ENCODE assay signal across 18 cellular contexts in the genomic region with DNA sequence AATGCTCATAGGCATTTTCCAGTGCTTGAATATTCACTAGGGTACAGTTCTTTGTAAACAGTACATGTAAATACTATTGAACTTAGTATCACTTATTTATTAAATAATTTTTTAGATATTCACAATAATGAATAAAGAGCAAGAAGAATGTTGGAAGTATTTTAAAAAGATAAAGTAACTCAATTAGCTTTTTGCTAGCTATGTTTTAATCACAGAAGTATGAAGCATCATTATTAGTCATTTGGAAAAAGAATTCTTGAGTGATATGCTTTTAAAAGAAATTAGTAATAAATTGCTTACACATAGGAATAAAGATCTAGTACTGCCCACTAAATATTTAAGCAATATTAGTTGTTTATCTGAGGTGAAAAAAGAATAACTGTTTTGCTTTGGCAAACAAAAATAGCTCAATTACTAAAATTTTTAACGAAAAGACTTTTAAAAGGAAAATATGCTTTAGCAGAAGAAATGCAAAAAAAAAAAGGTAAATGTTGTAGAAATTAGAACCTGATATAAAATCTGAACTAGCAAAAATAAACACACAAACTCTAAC.
A peak's percentile ranks its signal among the peaks of the same experiment; 100 is the strongest.
DNase-seq lines count a peak whose midpoint lies in the region; ATAC-seq, FAIRE-seq and TF ChIP-seq lines count a peak whose summit lies in the region.
"Had no signal": no experiment of that assay in that cellular context is flagged by ENCODE, and none has a peak within 500 bp of the region (broad histone marks: within the 10 kb centered on the region; RNA-seq: fewer than 3 reads in every experiment).

No MANE protein-coding gene starts in this region.

- no peaks in the 10 kb centered on the region for H3K9me3 ChIP-seq in MM.1S (replicated peaks; ENCODE audit: insufficient read depth, low read length)
- H3K9me3 ChIP-seq: A549, BE2C had no signal

- ATAC-seq in SK-N-SH treated with all-trans-retinoic acid at 6 μM for 48 hours (no peak), HG03039 (IDR thresholded peaks at IDR 0.05; ENCODE audit: unreplicated experiment) (no peak)
- ATAC-seq: A549, GM12878, GM23338 had no signal

- H4K20me1 ChIP-seq in MM.1S (ENCODE audit: insufficient read depth, low read length): no peaks in the 10 kb centered on the region

- no peak overlapping the region for H3K9ac ChIP-seq in MM.1S (ENCODE audit: low read length)

- no peak overlapping the region for H3K27ac ChIP-seq in MM.1S (ENCODE audit: low read length)
- H3K27ac ChIP-seq: A549, C4-2B had no signal

- H3K4me1 ChIP-seq in MM.1S (ENCODE audit: low read length): no peaks in the 10 kb centered on the region
- H3K4me1 ChIP-seq: A549 had no signal

- no peaks in the 10 kb centered on the region for H3K9me2 ChIP-seq in MM.1S (replicated peaks; ENCODE audit: insufficient read depth, low read length)

- no peaks in the 10 kb centered on the region for H3F3A ChIP-seq in MM.1S (ENCODE audit: insufficient read depth, low read length)

- DNase-seq in ureter (ENCODE audit: low spot score) (no peak), MM.1S (no peak), DMS153 (lab: John Stamatoyannopoulos, UW) (no peak)
- DNase-seq: BE2C; CD4-positive, alpha-beta memory T cell; COR-L47; H7; IMR-90 had no signal

- TF ChIP-seq CTCF in MM.1S (IDR thresholded peaks at IDR 0.05; ENCODE audit: low read length): no peak

- H3K79me2 ChIP-seq in MM.1S (ENCODE audit: low read length): peaks cover 58% of the 10 kb centered on the region

- peak; percentile 41 for FAIRE-seq in G401.6 (lab: Jason Lieb, UNC)
- peak; percentile 90 for FAIRE-seq in islet of Langerhans (lab: Jason Lieb, UNC)
- FAIRE-seq: A549, D721Med, GM12878, GM18507 had no signal

- no peaks in the 10 kb centered on the region for H3K27me3 ChIP-seq in MM.1S (replicated peaks; ENCODE audit: insufficient read depth, low read length)
- H3K27me3 ChIP-seq: BE2C had no signal

- no peak overlapping the region for H2AFZ ChIP-seq in MM.1S (ENCODE audit: low read length)
- H2AFZ ChIP-seq: GM23338 had no signal

- H3K36me3 ChIP-seq in MM.1S (replicated peaks; ENCODE audit: insufficient read depth, low read length): no peaks in the 10 kb centered on the region
- H3K36me3 ChIP-seq: BE2C had no signal

- no peak overlapping the region for H3K4me2 ChIP-seq in MM.1S (ENCODE audit: low read depth, low read length)
- H3K4me2 ChIP-seq: A549, GM23338 had no signal

- no peak overlapping the region for H3K4me3 ChIP-seq in MM.1S (ENCODE audit: low read length)
- H3K4me3 ChIP-seq: A549, GM12878, GM23338 had no signal

TF ChIP-seq in SK-N-SH treated with all-trans-retinoic acid at 6 μM for 48 hours, 23 proteins besides CTCF, POLR2A, EP300 and RAD21:
- peak; percentile 92 for TF ChIP-seq ISL1 (CRISPR knock-in tag; IDR thresholded peaks at IDR 0.05)
- no peak for TF ChIP-seq OSR1 (CRISPR knock-in tag; IDR thresholded peaks at IDR 0.05)
- TF ChIP-seq, protein P1, sequence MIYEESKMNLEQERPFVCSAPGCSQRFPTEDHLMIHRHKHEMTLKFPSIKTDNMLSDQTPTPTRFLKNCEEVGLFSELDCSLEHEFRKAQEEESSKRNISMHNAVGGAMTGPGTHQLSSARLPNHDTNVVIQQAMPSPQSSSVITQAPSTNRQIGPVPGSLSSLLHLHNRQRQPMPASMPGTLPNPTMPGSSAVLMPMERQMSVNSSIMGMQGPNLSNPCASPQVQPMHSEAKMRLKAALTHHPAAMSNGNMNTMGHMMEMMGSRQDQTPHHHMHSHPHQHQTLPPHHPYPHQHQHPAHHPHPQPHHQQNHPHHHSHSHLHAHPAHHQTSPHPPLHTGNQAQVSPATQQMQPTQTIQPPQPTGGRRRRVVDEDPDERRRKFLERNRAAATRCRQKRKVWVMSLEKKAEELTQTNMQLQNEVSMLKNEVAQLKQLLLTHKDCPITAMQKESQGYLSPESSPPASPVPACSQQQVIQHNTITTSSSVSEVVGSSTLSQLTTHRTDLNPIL (CRISPR knock-in tag; IDR thresholded peaks at IDR 0.05; ENCODE audit: low read depth): peak; percentile 42; the same call in 1 of the 2 replicates
